In genomic region chr2:126344498-126344897, GRCh38 we compare ENCODE assay signal across 19 cellular contexts.
DNase-seq lines count a peak whose midpoint lies in the region; ATAC-seq lines count a peak whose summit lies in the region.
"Had no signal": no experiment of that assay in that cellular context is flagged by ENCODE, and none has a peak within 500 bp of the region (broad histone marks: within the 10 kb centered on the region; RNA-seq: fewer than 3 reads in every experiment).

No MANE protein-coding gene starts in this region.

- H3K27ac ChIP-seq in CD4-positive, alpha-beta memory T cell (ENCODE audit: low read depth, low read length), result no peak overlapping the region

- no peaks in the 10 kb centered on the region for H3K9me3 ChIP-seq in CD4-positive, alpha-beta memory T cell (ENCODE audit: control insufficient read depth in 1 of 2, low read length in 2 of 2)
- H3K9me3 ChIP-seq: SK-N-SH had no signal

- peak; percentile 34 for DNase-seq in SKM-1 (lab: John Stamatoyannopoulos, UW; ENCODE audit: unreplicated experiment)
- no peak for DNase-seq in NCI-H2107 (lab: John Stamatoyannopoulos, UW)
- DNase-seq in effector CD8-positive, alpha-beta T cell (lab: John Stamatoyannopoulos, UW), result no peak
- DNase-seq in CD4-positive, alpha-beta memory T cell, result no peak
- DNase-seq in GOT3 (lab: John Stamatoyannopoulos, UW), result no peak
- DNase-seq: activated CD8-positive, alpha-beta T cell treated with anti-CD3 and anti-CD28 coated beads, Interleukin-2, amount 10 ng/mL, durations not matched to agents 7 days and 5 days; amygdala; COR-L47; HCEC 1CT; IMR-90; NCI-H2081 treated with DMSO at 0.1 percent for 48 hours; NCI-H69; SK-N-SH; stimulated activated naive CD4-positive, alpha-beta T cell had no signal

- CTCF ChIA-PET in CD4-positive, alpha-beta memory T cell (lab: Charles Lee; ENCODE audit: partially characterized antibody), result no interaction called here

- POLR2A ChIA-PET in CD4-positive, alpha-beta memory T cell (lab: Charles Lee; ENCODE audit: partially characterized antibody), result no interaction called here

- no peaks in the 10 kb centered on the region for H3K27me3 ChIP-seq in CD4-positive, alpha-beta memory T cell (ENCODE audit: insufficient read depth, low read length)

- H3K4me3 Mint-ChIP-seq in CD4-positive, alpha-beta memory T cell, result no peak overlapping the region
- H3K4me3 Mint-ChIP-seq: activated CD8-positive, alpha-beta T cell treated with anti-CD3 and anti-CD28 coated beads, Interleukin-2, amount 10 ng/mL, durations not matched to agents 7 days and 5 days had no signal

- peak; percentile 57 for ATAC-seq in GM18499 (IDR thresholded peaks at IDR 0.05; ENCODE audit: insufficient read depth, unreplicated experiment)
- ATAC-seq in GM19463 (IDR thresholded peaks at IDR 0.05; ENCODE audit: unreplicated experiment), result peak; percentile 57
- ATAC-seq in HG02938 (IDR thresholded peaks at IDR 0.05; ENCODE audit: unreplicated experiment), result peak; percentile 69
- ATAC-seq: activated CD8-positive, alpha-beta T cell treated with anti-CD3 and anti-CD28 coated beads, Interleukin-2, amount 10 ng/mL, durations not matched to agents 7 days and 5 days; Panc1 had no signal

- no peaks in the 10 kb centered on the region for H3K4me1 Mint-ChIP-seq in CD4-positive, alpha-beta memory T cell

- H3K36me3 Mint-ChIP-seq in CD4-positive, alpha-beta memory T cell, result no peaks in the 10 kb centered on the region

- no peaks in the 10 kb centered on the region for H3K36me3 ChIP-seq in CD4-positive, alpha-beta memory T cell (ENCODE audit: insufficient read depth, low read length)

- intact Hi-C loops in CD4-positive, alpha-beta memory T cell (cut with micrococcal nuclease), result no loop called here

- no peak overlapping the region for H3K4me3 ChIP-seq in CD4-positive, alpha-beta memory T cell (ENCODE audit: low read length in 2 of 2)
- H3K4me3 ChIP-seq: smooth muscle cell had no signal

- H3K27me3 Mint-ChIP-seq in CD4-positive, alpha-beta memory T cell, result no peaks in the 10 kb centered on the region

- peaks cover 0 to 5% (median 0%) of the 10 kb centered on the region in 8 donors for H3K9me3 Mint-ChIP-seq in CD4-positive, alpha-beta memory T cell

- H3K4me1 ChIP-seq in CD4-positive, alpha-beta memory T cell (ENCODE audit: insufficient read depth, low read length), result no peaks in the 10 kb centered on the region

- no peak overlapping the region for H3K27ac Mint-ChIP-seq in CD4-positive, alpha-beta memory T cell
- H3K27ac Mint-ChIP-seq: activated CD8-positive, alpha-beta T cell treated with anti-CD3 and anti-CD28 coated beads, Interleukin-2, amount 10 ng/mL, durations not matched to agents 7 days and 5 days had no signal
